Comparison of ENCODE assay signal across 9 cellular contexts in the genomic region with DNA sequence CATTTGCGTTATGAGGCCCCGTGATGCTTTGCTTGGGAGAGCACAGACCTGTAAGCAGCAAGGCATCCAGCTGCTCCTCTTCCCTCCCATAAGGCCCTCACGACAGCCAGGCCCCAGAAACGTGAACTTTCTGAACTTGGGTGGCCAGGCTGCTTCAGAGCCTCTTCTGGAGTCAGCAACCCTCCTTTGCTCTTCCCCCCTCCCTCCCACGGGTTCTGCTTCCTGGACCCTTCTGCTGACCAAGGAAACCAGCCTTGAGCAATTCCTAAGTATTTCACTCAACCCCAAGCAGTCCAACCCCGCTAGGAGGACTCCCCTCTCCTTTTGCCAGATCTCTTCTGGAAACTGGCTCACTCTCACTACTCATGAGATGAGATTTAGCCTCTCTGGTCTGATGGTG.
DNase-seq lines count a peak whose midpoint lies in the region; ATAC-seq, FAIRE-seq and TF ChIP-seq lines count a peak whose summit lies in the region.
"Had no signal": no experiment of that assay in that cellular context is flagged by ENCODE, and none has a peak within 500 bp of the region (broad histone marks: within the 10 kb centered on the region; RNA-seq: fewer than 3 reads in every experiment).

No MANE protein-coding gene starts in this region.

- no peak for TF ChIP-seq POLR2A in gastroesophageal sphincter (IDR thresholded peaks at IDR 0.05)
- TF ChIP-seq POLR2A in GM12891 (IDR thresholded peaks at IDR 0.05; ENCODE audit: low read depth, low read length) = no peak

- FAIRE-seq in HTR-8/SVneo (lab: Jason Lieb, UNC) (no peak), GM12891 (lab: Jason Lieb, UNC) (no peak)

- H3K4me3 ChIP-seq in gastroesophageal sphincter (no peak overlapping the region), osteoblast (ENCODE audit: insufficient read depth, low read length) (no peak overlapping the region)

- H3K36me3 Mint-ChIP-seq in activated CD8-positive, alpha-beta T cell treated with anti-CD3 and anti-CD28 coated beads for 36 hours (ENCODE audit: low read depth) = no peaks in the 10 kb centered on the region
- peaks cover 0 to 4% of the 10 kb centered on the region in 2 donors for H3K36me3 Mint-ChIP-seq in activated naive CD4-positive, alpha-beta T cell treated with anti-CD3 and anti-CD28 coated beads, Interleukin-2, amount 50 U/mL, for 72 hours

- TF ChIP-seq CTCF in activated CD8-positive, alpha-beta T cell treated with anti-CD3 and anti-CD28 coated beads for 36 hours (IDR thresholded peaks at IDR 0.05) = no peak
- no peak for TF ChIP-seq CTCF in gastroesophageal sphincter (IDR thresholded peaks at IDR 0.05)
- TF ChIP-seq CTCF in osteoblast (IDR thresholded peaks at IDR 0.05; ENCODE audit: extremely low read depth, low read depth, low read length) = no peak

- TF ChIP-seq EP300 in gastroesophageal sphincter (IDR thresholded peaks at IDR 0.05) = no peak

- H4K20me1 ChIP-seq in osteoblast (ENCODE audit: insufficient read depth, low read length) = peaks cover 6% of the 10 kb centered on the region

- 33 to 61% methylated on average over 1 to 4 of the region's 6 CpGs for WGBS in gastroesophageal sphincter (ENCODE audit: low coverage in 1 of 2), 2 donors

- intact Hi-C loops in activated CD8-positive, alpha-beta T cell treated with anti-CD3 and anti-CD28 coated beads for 36 hours (cut with micrococcal nuclease) = no loop called here

- H3K27me3 ChIP-seq in gastroesophageal sphincter (peaks cover 14% of the 10 kb centered on the region), osteoblast (ENCODE audit: insufficient read depth, low read length) (no peaks in the 10 kb centered on the region)

- H3K27ac ChIP-seq in gastroesophageal sphincter = peak overlapping the region in 3 of 4 donors; percentile 30 to 50 (median 41)
- H3K27ac ChIP-seq in osteoblast (ENCODE audit: low read depth, low read length) = peak overlapping the region; percentile 32

- no peak overlapping the region for H3K4me3 Mint-ChIP-seq in activated CD8-positive, alpha-beta T cell treated with anti-CD3 and anti-CD28 coated beads for 36 hours

- H3K4me1 ChIP-seq in gastroesophageal sphincter (peaks cover 0 to 12% (median 0%) of the 10 kb centered on the region in 3 donors), osteoblast (ENCODE audit: insufficient read depth, low read length) (peaks cover 15% of the 10 kb centered on the region)

- H3K9me3 Mint-ChIP-seq in activated CD8-positive, alpha-beta T cell treated with anti-CD3 and anti-CD28 coated beads for 36 hours = no peaks in the 10 kb centered on the region
- peaks cover 0 to 4% of the 10 kb centered on the region in 2 donors for H3K9me3 Mint-ChIP-seq in activated naive CD4-positive, alpha-beta T cell treated with anti-CD3 and anti-CD28 coated beads, Interleukin-2, amount 50 U/mL, for 72 hours

- H3K27ac Mint-ChIP-seq in activated CD8-positive, alpha-beta T cell treated with anti-CD3 and anti-CD28 coated beads for 36 hours = peak overlapping the region; percentile 18
- peak overlapping the region in 1 of 2 donors; percentile 11 for H3K27ac Mint-ChIP-seq in activated naive CD4-positive, alpha-beta T cell treated with anti-CD3 and anti-CD28 coated beads, Interleukin-2, amount 50 U/mL, for 72 hours

- peak overlapping the region; percentile 6 for H3K4me2 ChIP-seq in osteoblast (ENCODE audit: insufficient read depth, low read length)

- no peaks in the 10 kb centered on the region for H3K27me3 Mint-ChIP-seq in activated CD8-positive, alpha-beta T cell treated with anti-CD3 and anti-CD28 coated beads for 36 hours

- POLR2A ChIA-PET in activated CD8-positive, alpha-beta T cell treated with anti-CD3 and anti-CD28 coated beads for 36 hours (lab: Charles Lee) = interaction anchor here (7.2 kb wide), 1 partner anchor 14 kb away, joined by 38 read pairs; no protein-coding TSS in a partner anchor

- peaks cover 90% of the 10 kb centered on the region for H3K79me2 ChIP-seq in osteoblast (ENCODE audit: insufficient read depth, low read length)

- H3K36me3 ChIP-seq in gastroesophageal sphincter (no peaks in the 10 kb centered on the region), osteoblast (ENCODE audit: insufficient read depth, low read length) (no peaks in the 10 kb centered on the region)

- no peaks in the 10 kb centered on the region for H3K4me1 Mint-ChIP-seq in activated CD8-positive, alpha-beta T cell treated with anti-CD3 and anti-CD28 coated beads for 36 hours (ENCODE audit: low read depth)

- H3K9me3 ChIP-seq in gastroesophageal sphincter (no peaks in the 10 kb centered on the region), osteoblast (ENCODE audit: low read depth, low read length) (no peaks in the 10 kb centered on the region)

- H2AFZ ChIP-seq in osteoblast (ENCODE audit: low read length) = no peak overlapping the region

- ATAC-seq in activated CD8-positive, alpha-beta T cell treated with anti-CD3 and anti-CD28 coated beads for 36 hours = no peak
- peak; percentile 81 for ATAC-seq in gastroesophageal sphincter
- no peak for ATAC-seq in activated naive CD4-positive, alpha-beta T cell treated with anti-CD3 and anti-CD28 coated beads, Interleukin-2, amount 50 U/mL, for 72 hours

- DNase-seq in AG08396 (ENCODE audit: low spot score) (peak; percentile 44), osteoblast (ENCODE audit: insufficient read length, low spot score, missing footprints) (peak; percentile 53), HTR-8/SVneo (ENCODE audit: insufficient read length, low spot score) (no peak), GM12891 (ENCODE audit: insufficient read length, low spot score) (no peak)
- DNase-seq in activated CD8-positive, alpha-beta T cell treated with anti-CD3 and anti-CD28 coated beads for 36 hours = no peak
- DNase-seq in NK-92 treated with Interleukin-12 subunit alpha and Interleukin-12 subunit beta, amount 100 ng/mL, for 24 hours (lab: John Stamatoyannopoulos, UW) = no peak
- DNase-seq in activated naive CD4-positive, alpha-beta T cell treated with anti-CD3 and anti-CD28 coated beads, Interleukin-2, amount 50 U/mL, for 72 hours (ENCODE audit: low spot score in 2 of 2) = no peak
- DNase-seq: occipital lobe had no signal

- CTCF ChIA-PET in activated CD8-positive, alpha-beta T cell treated with anti-CD3 and anti-CD28 coated beads for 36 hours (lab: Charles Lee) = interaction anchor here (2.2 kb wide), 2 partner anchors 13 to 113 kb away, joined by 7 to 9 read pairs; no protein-coding TSS in a partner anchor

TF ChIP-seq in GM12891, 5 proteins besides CTCF, POLR2A, EP300 and RAD21:
- TF ChIP-seq POU2F2 (IDR thresholded peaks at IDR 0.05; ENCODE audit: low read depth, low read length) (no peak), POLR2AphosphoS5 (IDR thresholded peaks at IDR 0.05; ENCODE audit: low read depth, low read length) (no peak), TAF1 (IDR thresholded peaks at IDR 0.05; ENCODE audit: low read depth, low read length) (no peak), SPI1 (IDR thresholded peaks at IDR 0.05; ENCODE audit: low read depth, low read length) (no peak), PAX5 (IDR thresholded peaks at IDR 0.05; ENCODE audit: insufficient read depth, low read length, severe bottlenecking) (no peak)
TF ChIP-seq in GM12891: peak in this region for 0.

Comparison
In these comparisons a context has a peak if more than half of its experiments do, and no peak if none do; other contexts are left out.
1. DNase-seq: peak in AG08396 (single experiment) and osteoblast (single experiment); none in activated CD8-positive, alpha-beta T cell treated with anti-CD3 and anti-CD28 coated beads for 36 hours (single experiment), NK-92 treated with Interleukin-12 subunit alpha and Interleukin-12 subunit beta, amount 100 ng/mL, for 24 hours (single experiment), HTR-8/SVneo (single experiment), activated naive CD4-positive, alpha-beta T cell treated with anti-CD3 and anti-CD28 coated beads, Interleukin-2, amount 50 U/mL, for 72 hours (0 of 2) and GM12891 (single experiment).